Comparison of ENCODE assay signal across 15 cellular contexts in genomic region chr15:25884354-25884753, GRCh38. TPM values are rescaled to one million over a fixed set of nuclear protein-coding genes. Genes with fewer than 3 reads are reported as not detected.
"Had no signal": no experiment of that assay in that cellular context is flagged by ENCODE, and none has a peak within 500 bp of the region (broad histone marks: within the 10 kb centered on the region; RNA-seq: fewer than 3 reads in every experiment).

No MANE protein-coding gene starts in this region.

- H3K36me3 ChIP-seq: sigmoid colon had no signal

- H3K27me3 ChIP-seq: sigmoid colon had no signal

- H3K9me3 ChIP-seq: sigmoid colon had no signal

- H3K4me1 Mint-ChIP-seq: activated CD4-positive, alpha-beta T cell treated with anti-CD3 and anti-CD28 coated beads, Interleukin-2, amount 10 ng/mL, durations not matched to agents 24 days and 14 days had no signal

- H3K4me3 ChIP-seq: sigmoid colon had no signal

- DNase-seq: activated CD4-positive, alpha-beta T cell treated with anti-CD3 and anti-CD28 coated beads, Interleukin-2, amount 10 ng/mL, durations not matched to agents 24 days and 14 days; activated CD8-positive, alpha-beta memory T cell treated with anti-CD3 and anti-CD28 coated beads for 24 hours; activated naive CD4-positive, alpha-beta T cell treated with Interleukin-2 at 50 U/mL for 16 hours; central memory CD4-positive, alpha-beta T cell; effector memory CD4-positive, alpha-beta T cell; left ventricle myocardium superior; mesendoderm; nephron progenitor cell; sigmoid colon; stimulated activated CD4-positive, alpha-beta T cell treated with anti-CD3 and anti-CD28 coated beads, Interleukin-4, amount 100 ng/mL, for 1 hour; stimulated activated CD8-positive, alpha-beta memory T cell treated with anti-CD3 and anti-CD28 coated beads, Interleukin-4, amount 100 ng/mL, for 48 hours had no signal

- H3K27ac Mint-ChIP-seq: activated CD4-positive, alpha-beta T cell treated with anti-CD3 and anti-CD28 coated beads, Interleukin-2, amount 10 ng/mL, durations not matched to agents 24 days and 14 days; nephron progenitor cell; stimulated activated naive CD8-positive, alpha-beta T cell treated with anti-CD3 and anti-CD28 coated beads, Interleukin-15, Interleukin-2, amounts not matched to agents 100 ng/mL and 50 ng/mL, for 24 hours; T-helper 1 cell treated with Interleukin-12 subunit alpha and Interleukin-12 subunit beta and Interleukin-4 antibody, amounts not matched to agents 30 μg/mL and 1 μg/mL, for 36 hours; WTC11 had no signal

- H3K4me3 Mint-ChIP-seq: activated CD4-positive, alpha-beta T cell treated with anti-CD3 and anti-CD28 coated beads, Interleukin-2, amount 10 ng/mL, durations not matched to agents 24 days and 14 days; nephron progenitor cell; stimulated activated naive CD8-positive, alpha-beta T cell treated with anti-CD3 and anti-CD28 coated beads, Interleukin-15, Interleukin-2, amounts not matched to agents 100 ng/mL and 50 ng/mL, for 24 hours; T-helper 1 cell treated with Interleukin-12 subunit alpha and Interleukin-12 subunit beta and Interleukin-4 antibody, amounts not matched to agents 30 μg/mL and 1 μg/mL, for 36 hours; WTC11 had no signal

- FAIRE-seq: keratinocyte had no signal

- H3K9me3 Mint-ChIP-seq: activated CD4-positive, alpha-beta T cell treated with anti-CD3 and anti-CD28 coated beads, Interleukin-2, amount 10 ng/mL, durations not matched to agents 24 days and 14 days; stimulated activated naive CD8-positive, alpha-beta T cell treated with anti-CD3 and anti-CD28 coated beads, Interleukin-15, Interleukin-2, amounts not matched to agents 100 ng/mL and 50 ng/mL, for 24 hours; T-helper 1 cell treated with Interleukin-12 subunit alpha and Interleukin-12 subunit beta and Interleukin-4 antibody, amounts not matched to agents 30 μg/mL and 1 μg/mL, for 36 hours had no signal

- ATAC-seq: left ventricle myocardium superior, WTC11 had no signal

- H3K27me3 Mint-ChIP-seq: stimulated activated naive CD8-positive, alpha-beta T cell treated with anti-CD3 and anti-CD28 coated beads, Interleukin-15, Interleukin-2, amounts not matched to agents 100 ng/mL and 50 ng/mL, for 24 hours had no signal

RNA-seq across cellular contexts. Expression of gene ATP10A, which starts 21.2 kb away (rescaled TPM):
- polyA plus RNA-seq: keratinocyte had no signal
